In the genomic region with DNA sequence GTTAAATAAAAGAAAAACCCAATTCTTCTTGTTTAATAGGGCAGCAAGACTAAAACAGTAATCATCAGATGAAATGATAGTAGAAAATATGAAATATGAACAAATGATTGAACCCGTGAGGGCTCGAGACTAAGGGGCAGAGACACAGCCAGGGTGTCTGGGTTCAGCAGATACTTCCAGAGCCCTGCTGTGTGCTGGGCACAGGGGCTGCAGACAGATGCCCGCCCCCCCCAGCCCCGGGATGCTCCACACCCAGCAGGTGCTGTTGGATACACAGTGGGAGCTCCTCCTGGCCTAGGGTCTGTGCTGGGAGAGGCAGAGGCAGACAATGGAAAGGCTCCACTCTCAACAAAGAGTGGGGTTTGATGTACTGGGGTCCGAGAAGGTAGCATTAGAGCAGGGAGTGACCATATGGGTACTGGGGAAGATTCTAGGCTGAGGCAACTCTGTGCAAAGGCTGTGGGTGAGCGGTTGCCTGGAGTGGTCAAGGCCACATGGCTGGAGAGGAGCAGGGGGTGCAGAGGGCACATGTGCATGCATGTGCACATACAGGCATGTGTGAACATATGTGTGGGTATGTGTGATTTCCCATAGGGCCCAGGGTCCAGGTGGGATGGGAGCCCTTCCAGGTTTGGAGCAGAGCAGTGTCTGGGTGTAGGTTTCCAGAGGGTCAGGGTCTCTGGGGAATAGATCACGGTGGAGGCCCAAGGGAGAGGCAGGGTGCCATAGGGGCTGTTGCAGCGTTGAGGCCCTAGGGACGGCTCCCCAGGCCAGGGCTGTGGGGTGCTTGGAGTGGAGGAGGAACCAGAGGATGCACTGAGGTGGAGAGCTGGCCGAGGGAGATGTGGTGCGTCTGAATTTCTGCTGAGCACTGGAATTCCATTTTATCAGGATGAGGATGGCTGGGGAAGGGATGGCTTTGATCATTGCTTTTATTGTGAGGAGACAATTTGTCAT, we compare ENCODE assay signal across 34 cellular contexts. TPM values are rescaled to one million over a fixed set of nuclear protein-coding genes. Genes with fewer than 3 reads are reported as not detected.
DNase-seq lines count a peak whose midpoint lies in the region; ATAC-seq, FAIRE-seq and TF ChIP-seq lines count a peak whose summit lies in the region.
"Had no signal": no experiment of that assay in that cellular context is flagged by ENCODE, and none has a peak within 500 bp of the region (broad histone marks: within the 10 kb centered on the region; RNA-seq: fewer than 3 reads in every experiment).

No MANE protein-coding gene starts in this region.

- H3K36me3 ChIP-seq in BLaER1 (peaks cover 58% of the 10 kb centered on the region), Peyer's patch (no peaks in the 10 kb centered on the region), HepG2 (replicated peaks in 1 of 2; ENCODE audit: control insufficient read depth in 1 of 2, insufficient read depth in 2 of 2, low read length in 2 of 2) (no peaks in the 10 kb centered on the region), H7 (replicated peaks; ENCODE audit: control insufficient read depth, insufficient read depth, low read length) (no peaks in the 10 kb centered on the region)
- H3K36me3 ChIP-seq: esophagus squamous epithelium, heart left ventricle, pancreas, vagina had no signal

- no peak for TF ChIP-seq CTCF in Peyer's patch (IDR thresholded peaks at IDR 0.05)
- TF ChIP-seq CTCF in HepG2 (CRISPR knock-in tag; IDR thresholded peaks at IDR 0.05), result no peak

- no peaks in the 10 kb centered on the region for H3K79me2 ChIP-seq in HepG2 (ENCODE audit: insufficient read depth, low read length)

- no peaks in the 10 kb centered on the region for H3K27me3 ChIP-seq in BLaER1
- H3K27me3 ChIP-seq in Peyer's patch, result no peaks in the 10 kb centered on the region
- no peaks in the 10 kb centered on the region for H3K27me3 ChIP-seq in HepG2 (ENCODE audit: control insufficient read depth in 1 of 2, insufficient read depth in 2 of 2, low read length in 2 of 2)
- no peaks in the 10 kb centered on the region for H3K27me3 ChIP-seq in H7 (ENCODE audit: control insufficient read depth, insufficient read depth, low read length)
- H3K27me3 ChIP-seq: esophagus squamous epithelium, foreskin keratinocyte, heart left ventricle, pancreas, testis, vagina had no signal

- ATAC-seq in HepG2, result no peak
- no peak for ATAC-seq in sciatic nerve
- ATAC-seq in GM18505 (IDR thresholded peaks at IDR 0.05; ENCODE audit: unreplicated experiment), result no peak
- ATAC-seq: heart left ventricle, pancreas, PC-3, Right ventricle myocardium inferior had no signal

- 94% methylated on average over 9 of the region's 11 CpGs for WGBS in HepG2 (ENCODE audit: low lambda C conversion rate)

- POLR2A ChIA-PET in HepG2 (lab: Yijun Ruan, JAX), result no interaction called here

- TF ChIP-seq POLR2A in Peyer's patch (IDR thresholded peaks at IDR 0.05), result no peak
- TF ChIP-seq POLR2A in HepG2 (IDR thresholded peaks at IDR 0.05; ENCODE audit: insufficient read depth in 1 of 2, low read depth in 2 of 2, low read length in 2 of 2), result no peak
- no peak for TF ChIP-seq POLR2A in GM18505 (IDR thresholded peaks at IDR 0.05; ENCODE audit: borderline replicate concordance, extremely low read depth, insufficient read depth, insufficient read length)

- intact Hi-C loops in HepG2 (cut with micrococcal nuclease; ENCODE audit: unreplicated experiment) (no loop called here), sciatic nerve (cut with DNase I) (no loop called here)

- H3K9me3 ChIP-seq in BLaER1, result no peaks in the 10 kb centered on the region
- no peaks in the 10 kb centered on the region for H3K9me3 ChIP-seq in Peyer's patch
- no peaks in the 10 kb centered on the region for H3K9me3 ChIP-seq in HepG2 (ENCODE audit: low read length)
- H3K9me3 ChIP-seq: esophagus squamous epithelium, heart left ventricle, pancreas, SK-N-SH, testis, vagina had no signal

- H4K20me1 ChIP-seq in BLaER1 (peaks cover 100% of the 10 kb centered on the region), HepG2 (ENCODE audit: insufficient read depth, low read length) (no peaks in the 10 kb centered on the region)

- peak in 2 of 3 donors; percentile 19 to 33 for DNase-seq in Peyer's patch
- DNase-seq in HepG2 (ENCODE audit: low spot score), result no peak
- peak; percentile 40 for DNase-seq in sciatic nerve (ENCODE audit: low spot score)
- no peak for DNase-seq in A172 (ENCODE audit: low spot score)
- DNase-seq in H7, result no peak
- DNase-seq: activated CD4-positive, alpha-beta T cell treated with anti-CD3 and anti-CD28 coated beads, Interleukin-2, amount 50 U/mL, for 4 hours; activated gamma-delta T cell treated with Interleukin-2 at 50 U/mL for 16 hours; C1 segment of cervical spinal cord; central memory CD4-positive, alpha-beta T cell; esophagus squamous epithelium; foreskin keratinocyte; HCEC 1CT; Kasumi-1; natural killer cell; NCI-H1417 treated with DMSO at 0.1 percent for 48 hours; NCI-H2081; NCI-H2227 treated with DMSO at 0.1 percent for 48 hours; NCI-H69; pancreas; PC-3; SK-N-SH; stimulated activated CD4-positive, alpha-beta T cell treated with anti-CD3 and anti-CD28 coated beads, Interleukin-1b, Interleukin-23, amount 100 ng/mL, for 48 hours; testis had no signal

- H3K4me2 ChIP-seq in BLaER1, result peak overlapping the region; percentile 37
- H3K4me2 ChIP-seq in HepG2 (ENCODE audit: low read depth, low read length), result no peak overlapping the region
- H3K4me2 ChIP-seq: SK-N-SH, smooth muscle cell had no signal

- H3K4me1 ChIP-seq in BLaER1 (peaks cover 78% of the 10 kb centered on the region), Peyer's patch (peaks cover 0 to 8% (median 0%) of the 10 kb centered on the region in 4 donors), HepG2 (ENCODE audit: insufficient read depth, low read length) (peaks cover 7% of the 10 kb centered on the region; the same call in 1 of the 2 replicates)
- H3K4me1 ChIP-seq: foreskin keratinocyte had no signal

- TF ChIP-seq RAD21 in HepG2 (CRISPR knock-in tag; IDR thresholded peaks at IDR 0.05), result no peak

- TF ChIP-seq EP300 in HepG2 (IDR thresholded peaks at IDR 0.05; ENCODE audit: low read depth in 2 of 2, low read length in 2 of 2) (no peak), HepG2 (CRISPR knock-in tag; IDR thresholded peaks at IDR 0.05; ENCODE audit: borderline replicate concordance) (no peak)

- CTCF ChIA-PET in HepG2 (lab: Yijun Ruan, JAX; ENCODE audit: low intra/inter-chr PET ratio, low total read pairs), result no interaction called here

- H3K9ac ChIP-seq in BLaER1, result no peak overlapping the region
- H3K9ac ChIP-seq in HepG2 (ENCODE audit: insufficient read depth, low read depth, low read length), result no peak overlapping the region
- H3K9ac ChIP-seq: SK-N-SH had no signal

- H3K27ac ChIP-seq in BLaER1 (no peak overlapping the region), Peyer's patch (no peak overlapping the region), HepG2 (ENCODE audit: extremely low read length, insufficient read depth, low read length) (no peak overlapping the region)
- H3K27ac ChIP-seq: esophagus squamous epithelium, foreskin keratinocyte, heart left ventricle, pancreas, testis, vagina had no signal

- H2AFZ ChIP-seq in HepG2 (ENCODE audit: low read length), result no peak overlapping the region

- in situ Hi-C loops in HepG2 (cut with HindIII; ENCODE audit: extremely low pct_ligation_motif_present, low pct_unique_long_range_greater_than_20kb), result no loop called here

- no peak for FAIRE-seq in HepG2 (lab: Jason Lieb, UNC)
- FAIRE-seq: endometrium, GM12891, kidney, pancreas had no signal

- BruUV-seq in HepG2 (replicated peaks; lab: Mats Ljungman, UMichigan), result no TSS peak

- H3K4me3 ChIP-seq in BLaER1, result no peak overlapping the region
- H3K4me3 ChIP-seq in Peyer's patch, result no peak overlapping the region
- no peak overlapping the region for H3K4me3 ChIP-seq in HepG2 (replicated peaks in 1 of 3; ENCODE audit: insufficient read depth in 1 of 3, low read depth in 2 of 3, low read length in 3 of 3)
- H3K4me3 ChIP-seq in H7 (ENCODE audit: insufficient read depth, low read depth, low read length), result no peak overlapping the region
- H3K4me3 ChIP-seq: esophagus squamous epithelium, heart left ventricle, lung, pancreas, smooth muscle cell, testis, vagina had no signal

RNA-seq across cellular contexts. Expression of a gene that starts 36.7 kb away (rescaled TPM):
- total RNA-seq in Peyer's patch, result 100 to 1,000 TPM in 1 of 4 donors, 10 to 100 TPM in 3; 24.8 to 128 (median 50.0) TPM
- total RNA-seq in HepG2 (2016; rRNA removed; fragmentation: Illumina TruSeq; extraction: Trizol), result 10.4 and 13.6 TPM in 2 replicates
- total RNA-seq in HepG2 (2016; cell fraction: cytosol; rRNA removed; fragmentation: Illumina TruSeq; extraction: Trizol; ENCODE audit: low read depth), result 6.1 and 8.9 TPM in 2 replicates
- total RNA-seq in HepG2 (2016; cell fraction: insoluble cytoplasmic fraction; rRNA removed; fragmentation: Illumina TruSeq; extraction: Trizol), result 12.4 and 15.9 TPM in 2 replicates
- total RNA-seq in HepG2 (2016; cell fraction: membrane; rRNA removed; fragmentation: Illumina TruSeq; extraction: Trizol), result 11.2 and 12.8 TPM in 2 replicates
- 18.3 and 32.5 TPM in 2 replicates for total RNA-seq in HepG2 (2016; cell fraction: nucleus; rRNA removed; fragmentation: Illumina TruSeq; extraction: Trizol)
- 11.8 and 20.9 TPM in 2 replicates for polyA plus RNA-seq in HepG2 (2011; rRNA removed)
- polyA plus RNA-seq in HepG2 (2011; cell fraction: cytosol; rRNA removed), result 7.9 and 14.0 TPM in 2 replicates
- 35.4 and 60.5 TPM in 2 replicates for polyA plus RNA-seq in HepG2 (2011; cell fraction: nucleus; rRNA removed)
- 7.9 and 15.6 TPM in 2 replicates for polyA plus RNA-seq in HepG2 (2012)
- polyA plus RNA-seq in HepG2 (2016; cell fraction: cytosol; fragmentation: Illumina TruSeq; extraction: Trizol; ENCODE audit: low read depth), result 9.0 and 9.7 TPM in 2 replicates
- polyA plus RNA-seq in HepG2 (2016; cell fraction: insoluble cytoplasmic fraction; fragmentation: Illumina TruSeq; extraction: Trizol; ENCODE audit: low read depth), result 12.7 and 13.9 TPM in 2 replicates
- polyA plus RNA-seq in HepG2 (2016; cell fraction: membrane; fragmentation: Illumina TruSeq; extraction: Trizol; ENCODE audit: low read depth), result 12.9 and 14.9 TPM in 2 replicates
- polyA plus RNA-seq in HepG2 (2016; cell fraction: nucleus; fragmentation: Illumina TruSeq; extraction: Trizol; ENCODE audit: insufficient read depth, low read depth), result 20.5 and 30.2 TPM in 2 replicates
- polyA minus RNA-seq in HepG2 (2011; rRNA and poly(A)+ RNA removed; ENCODE audit: low replicate concordance), result 0.19 and 17.1 TPM in 2 replicates
- polyA minus RNA-seq in HepG2 (2011; cell fraction: cytosol; rRNA and poly(A)+ RNA removed), result 5.8 and 10.2 TPM in 2 replicates
- polyA minus RNA-seq in HepG2 (2011; cell fraction: nucleus; rRNA and poly(A)+ RNA removed), result 34.9 and 52.0 TPM in 2 replicates
- 27.1 TPM for total RNA-seq in sciatic nerve
- 5.7 and 8.9 TPM in 2 replicates for total RNA-seq in A172 (2014; rRNA removed; shearing (Covaris generic))
- total RNA-seq in H7 (2014; rRNA removed; shearing (Covaris generic)), result 21.0 and 23.9 TPM in 2 replicates
- total RNA-seq: foreskin keratinocyte, PC-3 had no signal
- polyA plus RNA-seq: AG04450, foreskin keratinocyte had no signal

Comparison
In these comparisons a context has a peak if more than half of its experiments do, and no peak if none do; other contexts are left out.
1. DNase-seq: peak in Peyer's patch (2 of 3) and sciatic nerve (single experiment); none in HepG2 (single experiment), A172 (single experiment) and H7 (single experiment).